ENCODE assay signal across 26 cellular contexts in genomic region chr2:99611034-99611433, GRCh38.
"Had no signal": no experiment of that assay in that cellular context is flagged by ENCODE, and none has a peak within 500 bp of the region (broad histone marks: within the 10 kb centered on the region; RNA-seq: fewer than 3 reads in every experiment).

No MANE protein-coding gene starts in this region.

- FAIRE-seq: colon, kidney, urothelium cell line had no signal

- H3K4me1 ChIP-seq: gastrocnemius medialis, thyroid gland had no signal

- ATAC-seq: esophagus mucosa; gastrocnemius medialis; left lobe of liver; mucosa of descending colon; naive thymus-derived CD4-positive, alpha-beta T cell; psoas muscle; right cardiac atrium; stimulated activated naive CD8-positive, alpha-beta T cell treated with anti-CD3 and anti-CD28 coated beads, Interleukin-15, amount 100 ng/mL, for 72 hours had no signal

- H3K4me3 ChIP-seq: dorsolateral prefrontal cortex, gastrocnemius medialis, lung, mucosa of descending colon, psoas muscle, skin epidermis, spleen, thyroid gland, upper lobe of left lung had no signal

- H3K9me3 ChIP-seq: gastrocnemius medialis, mucosa of descending colon, psoas muscle, spleen, thyroid gland, upper lobe of left lung had no signal

- DNase-seq: effector CD4-positive, alpha-beta T cell; foreskin fibroblast; gastrocnemius medialis; head of caudate nucleus; kidney; mesenchymal stem cell; mucosa of descending colon; naive thymus-derived CD4-positive, alpha-beta T cell; nucleus accumbens; posterior cingulate gyrus; psoas muscle; right cardiac atrium; spleen; stimulated activated CD4-positive, alpha-beta T cell treated with anti-CD3 and anti-CD28 coated beads, Interleukin-4, amount 100 ng/mL, for 4 hours; stimulated activated naive CD4-positive, alpha-beta T cell; stimulated activated naive CD8-positive, alpha-beta T cell treated with anti-CD3 and anti-CD28 coated beads, Interleukin-15, amount 100 ng/mL, for 72 hours; thyroid gland; upper lobe of left lung had no signal

- H3K36me3 ChIP-seq: gastrocnemius medialis, thyroid gland, upper lobe of left lung had no signal

- H3K27me3 ChIP-seq: dorsolateral prefrontal cortex, gastrocnemius medialis, spleen, thyroid gland, upper lobe of left lung had no signal

- H3K27ac ChIP-seq: epithelial cell of prostate, gastrocnemius medialis, psoas muscle, skin epidermis, spleen, thyroid gland, upper lobe of left lung had no signal
